In the genomic region with DNA sequence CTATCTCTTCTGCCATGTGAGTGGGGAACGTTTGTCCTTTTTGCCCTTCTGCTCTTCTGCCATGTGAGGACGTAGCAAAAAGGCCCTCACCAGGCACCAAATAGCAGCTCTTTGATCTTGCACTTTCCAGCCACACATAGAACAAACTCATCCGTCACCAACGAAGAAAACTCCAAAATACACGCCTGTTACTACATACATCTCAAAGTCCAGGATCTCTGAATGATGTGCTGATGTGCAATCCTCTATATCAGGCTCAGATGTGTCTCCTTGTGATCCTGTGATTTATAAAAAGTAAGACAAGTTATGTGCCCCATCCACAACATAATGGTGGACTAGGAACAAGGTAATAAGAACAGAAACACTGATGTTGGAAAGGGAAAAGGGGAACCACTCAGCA, we compare ENCODE assay signal across 3 cellular contexts.
A peak's percentile ranks its signal among the peaks of the same experiment; 100 is the strongest.
TF ChIP-seq lines count a peak whose summit lies in the region.

No MANE protein-coding gene starts in this region.

TF ChIP-seq in HepG2, 621 proteins besides CTCF, POLR2A, EP300 and RAD21 (continues in another document):
- no peak for TF ChIP-seq POGZ (CRISPR knock-in tag; IDR thresholded peaks at IDR 0.05)
- TF ChIP-seq ZFP1 (CRISPR knock-in tag; IDR thresholded peaks at IDR 0.05): no peak
- peak; percentile 45 for TF ChIP-seq HNF4A (CRISPR knock-in tag; IDR thresholded peaks at IDR 0.05)
- TF ChIP-seq RAD51 (IDR thresholded peaks at IDR 0.05; ENCODE audit: borderline replicate concordance): no peak
- no peak for TF ChIP-seq ZNF496 (CRISPR knock-in tag; IDR thresholded peaks at IDR 0.05; ENCODE audit: insufficient replicate concordance)
- TF ChIP-seq CEBPB (IDR thresholded peaks at IDR 0.05; ENCODE audit: borderline replicate concordance, low read depth, low read length): peak; percentile 11; the same call in 1 of the 2 replicates
- TF ChIP-seq, protein P1, sequence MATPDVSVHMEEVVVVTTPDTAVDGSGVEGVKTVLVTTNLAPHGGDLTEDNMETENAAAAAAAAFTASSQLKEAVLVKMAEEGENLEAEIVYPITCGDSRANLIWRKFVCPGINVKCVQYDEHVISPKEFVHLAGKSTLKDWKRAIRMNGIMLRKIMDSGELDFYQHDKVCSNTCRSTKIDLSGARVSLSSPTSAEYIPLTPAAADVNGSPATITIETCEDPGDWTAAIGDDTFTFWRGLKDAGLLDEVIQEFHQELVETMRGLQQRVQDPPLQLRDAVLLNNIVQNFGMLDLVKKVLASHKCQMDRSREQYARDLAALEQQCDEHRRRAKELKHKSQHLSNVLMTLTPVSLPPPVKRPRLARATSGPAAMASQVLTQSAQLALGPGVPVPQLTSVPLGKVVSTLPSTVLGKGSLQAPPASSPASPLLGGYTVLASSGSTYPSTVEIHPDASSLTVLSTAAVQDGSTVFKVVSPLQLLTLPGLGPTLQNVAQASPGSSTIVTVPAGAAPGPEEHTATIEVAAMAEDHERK (CRISPR knock-in tag; IDR thresholded peaks at IDR 0.05; ENCODE audit: low read depth): no peak
- TF ChIP-seq, protein P2, sequence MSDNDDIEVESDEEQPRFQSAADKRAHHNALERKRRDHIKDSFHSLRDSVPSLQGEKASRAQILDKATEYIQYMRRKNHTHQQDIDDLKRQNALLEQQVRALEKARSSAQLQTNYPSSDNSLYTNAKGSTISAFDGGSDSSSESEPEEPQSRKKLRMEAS (IDR thresholded peaks at IDR 0.05): no peak
- TF ChIP-seq HOXA3 (CRISPR knock-in tag; IDR thresholded peaks at IDR 0.05): no peak
- TF ChIP-seq, protein P3, sequence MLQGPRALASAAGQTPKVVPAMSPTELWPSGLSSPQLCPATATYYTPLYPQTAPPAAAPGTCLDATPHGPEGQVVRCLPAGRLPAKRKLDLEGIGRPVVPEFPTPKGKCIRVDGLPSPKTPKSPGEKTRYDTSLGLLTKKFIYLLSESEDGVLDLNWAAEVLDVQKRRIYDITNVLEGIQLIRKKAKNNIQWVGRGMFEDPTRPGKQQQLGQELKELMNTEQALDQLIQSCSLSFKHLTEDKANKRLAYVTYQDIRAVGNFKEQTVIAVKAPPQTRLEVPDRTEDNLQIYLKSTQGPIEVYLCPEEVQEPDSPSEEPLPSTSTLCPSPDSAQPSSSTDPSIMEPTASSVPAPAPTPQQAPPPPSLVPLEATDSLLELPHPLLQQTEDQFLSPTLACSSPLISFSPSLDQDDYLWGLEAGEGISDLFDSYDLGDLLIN (CRISPR knock-in tag; IDR thresholded peaks at IDR 0.05; ENCODE audit: borderline replicate concordance): no peak
- TF ChIP-seq SETDB1 (CRISPR knock-in tag; IDR thresholded peaks at IDR 0.05; ENCODE audit: borderline replicate concordance): no peak
- TF ChIP-seq, protein P4, sequence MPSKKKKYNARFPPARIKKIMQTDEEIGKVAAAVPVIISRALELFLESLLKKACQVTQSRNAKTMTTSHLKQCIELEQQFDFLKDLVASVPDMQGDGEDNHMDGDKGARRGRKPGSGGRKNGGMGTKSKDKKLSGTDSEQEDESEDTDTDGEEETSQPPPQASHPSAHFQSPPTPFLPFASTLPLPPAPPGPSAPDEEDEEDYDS (CRISPR knock-in tag; IDR thresholded peaks at IDR 0.05): no peak

TF ChIP-seq in liver, 16 proteins besides CTCF, POLR2A, EP300 and RAD21:
- TF ChIP-seq RXRA (IDR thresholded peaks at IDR 0.05) (peak in 1 of 2 donors; percentile 7), HNF4A (conservative IDR thresholded peaks at IDR 0.05) (peak; percentile 52 to 61), FOXA1 (IDR thresholded peaks at IDR 0.05) (no peak)
- TF ChIP-seq, protein P5, sequence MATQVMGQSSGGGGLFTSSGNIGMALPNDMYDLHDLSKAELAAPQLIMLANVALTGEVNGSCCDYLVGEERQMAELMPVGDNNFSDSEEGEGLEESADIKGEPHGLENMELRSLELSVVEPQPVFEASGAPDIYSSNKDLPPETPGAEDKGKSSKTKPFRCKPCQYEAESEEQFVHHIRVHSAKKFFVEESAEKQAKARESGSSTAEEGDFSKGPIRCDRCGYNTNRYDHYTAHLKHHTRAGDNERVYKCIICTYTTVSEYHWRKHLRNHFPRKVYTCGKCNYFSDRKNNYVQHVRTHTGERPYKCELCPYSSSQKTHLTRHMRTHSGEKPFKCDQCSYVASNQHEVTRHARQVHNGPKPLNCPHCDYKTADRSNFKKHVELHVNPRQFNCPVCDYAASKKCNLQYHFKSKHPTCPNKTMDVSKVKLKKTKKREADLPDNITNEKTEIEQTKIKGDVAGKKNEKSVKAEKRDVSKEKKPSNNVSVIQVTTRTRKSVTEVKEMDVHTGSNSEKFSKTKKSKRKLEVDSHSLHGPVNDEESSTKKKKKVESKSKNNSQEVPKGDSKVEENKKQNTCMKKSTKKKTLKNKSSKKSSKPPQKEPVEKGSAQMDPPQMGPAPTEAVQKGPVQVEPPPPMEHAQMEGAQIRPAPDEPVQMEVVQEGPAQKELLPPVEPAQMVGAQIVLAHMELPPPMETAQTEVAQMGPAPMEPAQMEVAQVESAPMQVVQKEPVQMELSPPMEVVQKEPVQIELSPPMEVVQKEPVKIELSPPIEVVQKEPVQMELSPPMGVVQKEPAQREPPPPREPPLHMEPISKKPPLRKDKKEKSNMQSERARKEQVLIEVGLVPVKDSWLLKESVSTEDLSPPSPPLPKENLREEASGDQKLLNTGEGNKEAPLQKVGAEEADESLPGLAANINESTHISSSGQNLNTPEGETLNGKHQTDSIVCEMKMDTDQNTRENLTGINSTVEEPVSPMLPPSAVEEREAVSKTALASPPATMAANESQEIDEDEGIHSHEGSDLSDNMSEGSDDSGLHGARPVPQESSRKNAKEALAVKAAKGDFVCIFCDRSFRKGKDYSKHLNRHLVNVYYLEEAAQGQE (IDR thresholded peaks at IDR 0.05): no peak
- TF ChIP-seq, protein P2 (IDR thresholded peaks at IDR 0.05): no peak

TF ChIP-seq in HEK293T, 16 proteins besides CTCF, POLR2A, EP300 and RAD21:
- no peak for TF ChIP-seq BHLHE40 (IDR thresholded peaks at IDR 0.05; ENCODE audit: borderline replicate concordance)
- TF ChIP-seq FOXK2 (IDR thresholded peaks at IDR 0.05): no peak
- TF ChIP-seq FOXA1 (IDR thresholded peaks at IDR 0.05): no peak
- TF ChIP-seq FOXM1 (IDR thresholded peaks at IDR 0.05; ENCODE audit: borderline replicate concordance): no peak
- TF ChIP-seq ELF4 (IDR thresholded peaks at IDR 0.05): no peak
- TF ChIP-seq L3MBTL2 (conservative IDR thresholded peaks at IDR 0.05): no peak
- TF ChIP-seq NFRKB (IDR thresholded peaks at IDR 0.05): no peak
- TF ChIP-seq, protein P6, sequence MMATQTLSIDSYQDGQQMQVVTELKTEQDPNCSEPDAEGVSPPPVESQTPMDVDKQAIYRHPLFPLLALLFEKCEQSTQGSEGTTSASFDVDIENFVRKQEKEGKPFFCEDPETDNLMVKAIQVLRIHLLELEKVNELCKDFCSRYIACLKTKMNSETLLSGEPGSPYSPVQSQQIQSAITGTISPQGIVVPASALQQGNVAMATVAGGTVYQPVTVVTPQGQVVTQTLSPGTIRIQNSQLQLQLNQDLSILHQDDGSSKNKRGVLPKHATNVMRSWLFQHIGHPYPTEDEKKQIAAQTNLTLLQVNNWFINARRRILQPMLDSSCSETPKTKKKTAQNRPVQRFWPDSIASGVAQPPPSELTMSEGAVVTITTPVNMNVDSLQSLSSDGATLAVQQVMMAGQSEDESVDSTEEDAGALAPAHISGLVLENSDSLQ (IDR thresholded peaks at IDR 0.05): no peak
- TF ChIP-seq ARNT (IDR thresholded peaks at IDR 0.05): no peak
